1 cellular context compared by ENCODE assay signal in genomic region chr19:40778865-40779284, GRCh38.
TF ChIP-seq lines count a peak whose summit lies in the region.

No MANE protein-coding gene starts in this region.

TF ChIP-seq in A549, 52 proteins besides CTCF, POLR2A, EP300 and RAD21 (continued from another document):
- TF ChIP-seq FOSB (CRISPR knock-in tag; IDR thresholded peaks at IDR 0.05) (0 out of 2 replicates have a peak, but pooled peaks have one; percentile 1), PBX3 (IDR thresholded peaks at IDR 0.05) (no peak), BHLHE40 (IDR thresholded peaks at IDR 0.05; ENCODE audit: low read depth, low read length) (no peak), PHF8 (IDR thresholded peaks at IDR 0.05; ENCODE audit: borderline replicate concordance, low read depth) (no peak), HOXA7 (CRISPR knock-in tag; IDR thresholded peaks at IDR 0.05) (0 out of 2 replicates have a peak, but pooled peaks have one; percentile 33), EHMT2 (IDR thresholded peaks at IDR 0.05; ENCODE audit: low read depth) (no peak), HMGXB4 (CRISPR knock-in tag; IDR thresholded peaks at IDR 0.05; ENCODE audit: borderline replicate concordance) (no peak), MAZ (IDR thresholded peaks at IDR 0.05; ENCODE audit: borderline replicate concordance, low read depth, low read length) (no peak), REST (IDR thresholded peaks at IDR 0.05) (no peak)
